ENCODE assay signal across 20 cellular contexts in the genomic region with DNA sequence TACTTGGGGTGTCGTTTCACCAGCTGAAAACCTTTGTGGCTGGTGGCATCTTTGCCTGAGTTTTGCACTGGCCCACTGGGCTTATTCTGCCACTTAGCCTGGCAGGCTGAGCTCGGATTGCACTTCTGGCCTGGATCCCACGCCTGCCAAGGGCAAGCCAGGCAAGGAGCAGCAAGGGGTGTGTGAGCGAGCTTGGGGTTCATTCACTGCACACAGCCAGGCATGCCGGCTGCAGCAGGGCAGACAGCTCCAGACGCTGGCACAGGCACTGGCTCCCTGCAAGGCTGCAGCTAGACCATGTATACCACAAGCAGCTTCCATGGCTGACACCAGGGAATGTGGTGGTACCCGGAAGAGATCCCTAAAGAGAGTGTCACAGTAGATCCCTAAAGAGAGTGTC.
A peak's percentile ranks its signal among the peaks of the same experiment; 100 is the strongest.
DNase-seq lines count a peak whose midpoint lies in the region; ATAC-seq lines count a peak whose summit lies in the region.
"Had no signal": no experiment of that assay in that cellular context is flagged by ENCODE, and none has a peak within 500 bp of the region (broad histone marks: within the 10 kb centered on the region; RNA-seq: fewer than 3 reads in every experiment).

No MANE protein-coding gene starts in this region.

- peak; percentile 1 for DNase-seq in NCI-H2107 treated with DMSO at 0.1 percent for 48 hours (lab: John Stamatoyannopoulos, UW; ENCODE audit: unreplicated experiment)
- DNase-seq in NCI-H2107 (lab: John Stamatoyannopoulos, UW): no peak
- peak; percentile 3 for DNase-seq in UCSD-AML1 (lab: John Stamatoyannopoulos, UW; ENCODE audit: unreplicated experiment)
- peak; percentile 80 for DNase-seq in mesenteric fat pad (ENCODE audit: low spot score)
- DNase-seq in OCI-M1 (lab: John Stamatoyannopoulos, UW): no peak
- no peak for DNase-seq in NCI-H2227 treated with DMSO at 0.1 percent for 48 hours (lab: John Stamatoyannopoulos, UW)
- DNase-seq in NCI-H1092 treated with DMSO at 0.1 percent for 48 hours (lab: John Stamatoyannopoulos, UW): no peak
- DNase-seq: ACHN; CD4-positive, CD25-positive, alpha-beta regulatory T cell; DMS79; GF-D8; NCI-H1092; NCI-H1436; NCI-H187; NCI-H226; NCI-H510A; NK-92 treated with Interleukin-12 subunit alpha and Interleukin-12 subunit beta, amount 100 ng/mL, for 24 hours; PC-9 had no signal

- ATAC-seq in GM21390 (IDR thresholded peaks at IDR 0.05; ENCODE audit: unreplicated experiment): no peak
- ATAC-seq: Right ventricle myocardium inferior had no signal

Comparison
In these comparisons a context has a peak if more than half of its experiments do, and no peak if none do; other contexts are left out.
1. DNase-seq: peak in NCI-H2107 treated with DMSO at 0.1 percent for 48 hours (single experiment), UCSD-AML1 (single experiment) and mesenteric fat pad (single experiment); none in NCI-H2107 (single experiment), OCI-M1 (single experiment), NCI-H2227 treated with DMSO at 0.1 percent for 48 hours (single experiment) and NCI-H1092 treated with DMSO at 0.1 percent for 48 hours (single experiment).